9 cellular contexts compared by ENCODE assay signal in the genomic region with DNA sequence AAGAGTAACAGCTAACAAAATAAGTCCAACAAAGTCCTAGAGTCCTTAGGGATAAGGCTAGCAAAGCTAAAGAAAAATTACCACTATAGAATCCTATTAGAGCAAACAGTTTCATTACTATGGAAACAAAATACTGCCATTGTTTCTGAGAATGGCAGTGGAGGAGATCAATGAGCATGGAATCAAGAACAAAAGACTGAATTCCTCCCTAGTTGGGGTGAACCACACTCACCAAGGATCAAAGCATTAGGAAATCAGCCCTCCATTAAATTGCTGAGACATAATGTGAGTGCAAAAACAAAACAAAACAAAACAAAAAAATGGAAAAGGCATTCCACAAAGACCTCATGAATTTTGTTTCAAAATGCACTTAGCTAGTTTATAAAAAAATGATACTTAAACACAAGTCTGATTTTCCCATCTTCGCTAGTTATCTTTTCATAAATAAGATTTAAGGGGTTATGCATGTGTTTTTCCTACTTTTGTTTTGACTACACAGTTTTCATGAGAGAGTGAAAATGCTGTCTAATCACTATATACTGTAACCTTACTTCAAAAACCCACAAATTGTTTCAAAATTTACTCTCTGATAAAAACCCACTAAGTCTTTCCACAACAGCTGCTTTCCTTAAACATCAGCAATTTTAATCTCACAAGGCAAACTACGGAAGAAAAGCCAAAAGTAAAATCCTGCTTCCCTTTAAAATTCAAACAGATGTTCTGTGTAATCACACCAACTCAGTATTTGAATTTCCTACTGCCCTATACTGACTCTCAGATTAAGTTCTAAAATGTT. TPM values are rescaled to one million over a fixed set of nuclear protein-coding genes. Genes with fewer than 3 reads are reported as not detected.
DNase-seq lines count a peak whose midpoint lies in the region; ATAC-seq and TF ChIP-seq lines count a peak whose summit lies in the region.
"Had no signal": no experiment of that assay in that cellular context is flagged by ENCODE, and none has a peak within 500 bp of the region (broad histone marks: within the 10 kb centered on the region; RNA-seq: fewer than 3 reads in every experiment).

No MANE protein-coding gene starts in this region.

- H3K4me3 ChIP-seq in testis: no peak overlapping the region

- H3K36me3 ChIP-seq in testis (ENCODE audit: low read depth, missing control alignments): no peaks in the 10 kb centered on the region

- 26 to 32% methylated on average over 2 of the region's 2 CpGs for WGBS in testis, 2 donors

- H3K4me3 Mint-ChIP-seq in T-helper 1 cell treated with Interleukin-12 subunit alpha and Interleukin-12 subunit beta and Interleukin-4 antibody, amounts not matched to agents 30 μg/mL and 1 μg/mL, for 36 hours: no peak overlapping the region
- peak overlapping the region; percentile 52 for H3K4me3 Mint-ChIP-seq in activated naive CD8-positive, alpha-beta T cell treated with anti-CD3 and anti-CD28 coated beads, Interleukin-2, amount 10 ng/mL, durations not matched to agents 7 days and 5 days
- H3K4me3 Mint-ChIP-seq: B cell had no signal

- H3K27ac Mint-ChIP-seq in T-helper 1 cell treated with Interleukin-12 subunit alpha and Interleukin-12 subunit beta and Interleukin-4 antibody, amounts not matched to agents 30 μg/mL and 1 μg/mL, for 36 hours: peak overlapping the region; percentile 17
- no peak overlapping the region for H3K27ac Mint-ChIP-seq in activated naive CD8-positive, alpha-beta T cell treated with anti-CD3 and anti-CD28 coated beads, Interleukin-2, amount 10 ng/mL, durations not matched to agents 7 days and 5 days
- H3K27ac Mint-ChIP-seq: B cell had no signal

- TF ChIP-seq POLR2A in testis (IDR thresholded peaks at IDR 0.05): no peak

- H3K36me3 Mint-ChIP-seq in T-helper 1 cell treated with Interleukin-12 subunit alpha and Interleukin-12 subunit beta and Interleukin-4 antibody, amounts not matched to agents 30 μg/mL and 1 μg/mL, for 36 hours (ENCODE audit: low read depth): peaks cover 38% of the 10 kb centered on the region
- H3K36me3 Mint-ChIP-seq in activated naive CD8-positive, alpha-beta T cell treated with anti-CD3 and anti-CD28 coated beads, Interleukin-2, amount 10 ng/mL, durations not matched to agents 7 days and 5 days: peaks cover 41% of the 10 kb centered on the region

- DNase-seq in T-helper 1 cell (no peak), left ventricle myocardium superior (no peak), testis (no peak), hippocampal formation (lab: John Stamatoyannopoulos, UW) (no peak)
- no peak for DNase-seq in activated naive CD8-positive, alpha-beta T cell treated with anti-CD3 and anti-CD28 coated beads, Interleukin-2, amount 10 ng/mL, durations not matched to agents 7 days and 5 days

- no peak for TF ChIP-seq CTCF in testis (IDR thresholded peaks at IDR 0.05)

- H3K27me3 ChIP-seq in testis: no peaks in the 10 kb centered on the region

- intact Hi-C loops in left ventricle myocardium superior (cut with micrococcal nuclease) (no loop called here), testis (cut with DNase I; ENCODE audit: low total_unique reads) (no loop called here)

- peak overlapping the region; percentile 32 to 73 for H3K27ac ChIP-seq in testis

- peaks cover 44% of the 10 kb centered on the region for H3K4me1 ChIP-seq in testis

- ATAC-seq in activated naive CD8-positive, alpha-beta T cell treated with anti-CD3 and anti-CD28 coated beads, Interleukin-2, amount 10 ng/mL, durations not matched to agents 7 days and 5 days (ENCODE audit: low read depth): no peak
- ATAC-seq in left ventricle myocardium superior: peak; percentile 69
- no peak for ATAC-seq in HG03108 (IDR thresholded peaks at IDR 0.05; ENCODE audit: unreplicated experiment)
- ATAC-seq in HG02870 (IDR thresholded peaks at IDR 0.05; ENCODE audit: unreplicated experiment): no peak

- H3K4me1 Mint-ChIP-seq in T-helper 1 cell treated with Interleukin-12 subunit alpha and Interleukin-12 subunit beta and Interleukin-4 antibody, amounts not matched to agents 30 μg/mL and 1 μg/mL, for 36 hours (ENCODE audit: low read depth): peaks cover 42% of the 10 kb centered on the region
- H3K4me1 Mint-ChIP-seq in activated naive CD8-positive, alpha-beta T cell treated with anti-CD3 and anti-CD28 coated beads, Interleukin-2, amount 10 ng/mL, durations not matched to agents 7 days and 5 days: peaks cover 49% of the 10 kb centered on the region

- no peaks in the 10 kb centered on the region for H3K9me3 ChIP-seq in testis

- peaks cover 23% of the 10 kb centered on the region for H3K9me3 Mint-ChIP-seq in T-helper 1 cell treated with Interleukin-12 subunit alpha and Interleukin-12 subunit beta and Interleukin-4 antibody, amounts not matched to agents 30 μg/mL and 1 μg/mL, for 36 hours
- peaks cover 12% of the 10 kb centered on the region for H3K9me3 Mint-ChIP-seq in activated naive CD8-positive, alpha-beta T cell treated with anti-CD3 and anti-CD28 coated beads, Interleukin-2, amount 10 ng/mL, durations not matched to agents 7 days and 5 days

- no peaks in the 10 kb centered on the region for H3K27me3 Mint-ChIP-seq in T-helper 1 cell treated with Interleukin-12 subunit alpha and Interleukin-12 subunit beta and Interleukin-4 antibody, amounts not matched to agents 30 μg/mL and 1 μg/mL, for 36 hours (ENCODE audit: low read depth)
- H3K27me3 Mint-ChIP-seq in activated naive CD8-positive, alpha-beta T cell treated with anti-CD3 and anti-CD28 coated beads, Interleukin-2, amount 10 ng/mL, durations not matched to agents 7 days and 5 days: no peaks in the 10 kb centered on the region
- H3K27me3 Mint-ChIP-seq: B cell had no signal

- POLR2A ChIA-PET in activated naive CD8-positive, alpha-beta T cell treated with anti-CD3 and anti-CD28 coated beads, Interleukin-2, amount 10 ng/mL, durations not matched to agents 7 days and 5 days (lab: Charles Lee): interaction anchor here (0.6 to 3.4 kb wide), 3 partner anchors 10 to 23 kb away, joined by 3 to 26 read pairs (median 9); partner anchors contain the start of gene SERINC5

RNA-seq across cellular contexts. Expression of gene SERINC5, which starts 9.7 kb away (rescaled TPM):
- 10 to 100 TPM; 70.2 to 78.3 TPM for total RNA-seq in activated naive CD8-positive, alpha-beta T cell treated with anti-CD3 and anti-CD28 coated beads, Interleukin-2, amount 10 ng/mL, durations not matched to agents 7 days and 5 days
- total RNA-seq in left ventricle myocardium superior (13.7 TPM), testis (100 to 1,000 TPM; 158 to 217 TPM)
- polyA plus RNA-seq in testis (ENCODE audit: insufficient read depth, low read depth, low replicate concordance): 62.3 TPM
